In genomic region chr5:172453206-172453985, GRCh38 we compare ENCODE assay signal across 8 cellular contexts. TPM values are rescaled to one million over a fixed set of nuclear protein-coding genes. Genes with fewer than 3 reads are reported as not detected.
DNase-seq lines count a peak whose midpoint lies in the region; ATAC-seq lines count a peak whose summit lies in the region.

No MANE protein-coding gene starts in this region.

- peaks cover 17% of the 10 kb centered on the region for H3K4me1 Mint-ChIP-seq in activated CD4-positive, alpha-beta T cell treated with anti-CD3 and anti-CD28 coated beads for 36 hours

- peaks cover 23% of the 10 kb centered on the region for H3K27me3 Mint-ChIP-seq in activated CD4-positive, alpha-beta T cell treated with anti-CD3 and anti-CD28 coated beads for 36 hours

- H3K36me3 ChIP-seq in SJSA1 (peaks cover 24% of the 10 kb centered on the region), mucosa of stomach (ENCODE audit: control insufficient read depth, insufficient read depth, low read length) (no peaks in the 10 kb centered on the region)

- H3K9ac ChIP-seq in mucosa of stomach (ENCODE audit: low read length): peak overlapping the region; percentile 90

- H3K36me3 Mint-ChIP-seq in activated CD4-positive, alpha-beta T cell treated with anti-CD3 and anti-CD28 coated beads for 36 hours (ENCODE audit: low read depth): no peaks in the 10 kb centered on the region

- H3K27me3 ChIP-seq in SJSA1 (replicated peaks) (no peaks in the 10 kb centered on the region), mucosa of stomach (ENCODE audit: control insufficient read depth, insufficient read depth, low read length) (no peaks in the 10 kb centered on the region)

- no peak overlapping the region for H3K27ac Mint-ChIP-seq in activated CD4-positive, alpha-beta T cell treated with anti-CD3 and anti-CD28 coated beads for 36 hours

- H3K9me3 ChIP-seq in SJSA1 (replicated peaks) (no peaks in the 10 kb centered on the region), mucosa of stomach (ENCODE audit: control insufficient read depth, low read length) (no peaks in the 10 kb centered on the region)

- DNase-seq in activated CD4-positive, alpha-beta T cell treated with anti-CD3 and anti-CD28 coated beads for 36 hours: peak; percentile 18
- no peak for DNase-seq in activated CD4-positive, alpha-beta T cell treated with anti-CD3 and anti-CD28 coated beads, Interleukin-2, amount 50 U/mL, for 1 hour
- DNase-seq in SJSA1 (ENCODE audit: low read depth in 1 of 2, low spot score in 2 of 2) (peak in 1 of 2 experiments; percentile 86), epidermal melanocyte (ENCODE audit: insufficient read length, low spot score) (peak; percentile 41), NCI-H128 (lab: John Stamatoyannopoulos, UW; ENCODE audit: unreplicated experiment) (no peak)

- POLR2A ChIA-PET in activated CD4-positive, alpha-beta T cell treated with anti-CD3 and anti-CD28 coated beads for 36 hours (lab: Charles Lee): interaction anchor here (0.6 kb wide), 2 partner anchors 14 to 229 kb away, joined by 4 to 9 read pairs; no protein-coding TSS in a partner anchor

- H3K9me3 Mint-ChIP-seq in activated CD4-positive, alpha-beta T cell treated with anti-CD3 and anti-CD28 coated beads for 36 hours (ENCODE audit: low read depth): no peaks in the 10 kb centered on the region

- H3K4me1 ChIP-seq in SJSA1 (replicated peaks): peaks cover 55% of the 10 kb centered on the region
- peaks cover 32% of the 10 kb centered on the region for H3K4me1 ChIP-seq in mucosa of stomach (ENCODE audit: control insufficient read depth, insufficient read depth, low read length)

- intact Hi-C loops in activated CD4-positive, alpha-beta T cell treated with anti-CD3 and anti-CD28 coated beads for 36 hours (cut with DNase I, micrococcal nuclease): loop anchor here in 1 of 2 experiments (5.0 kb wide), 1 partner anchor 91 kb away; no protein-coding TSS in a partner anchor

- CTCF ChIA-PET in activated CD4-positive, alpha-beta T cell treated with anti-CD3 and anti-CD28 coated beads for 36 hours (lab: Charles Lee): interaction anchor here (0.6 to 5.0 kb wide), 9 partner anchors 8 to 814 kb away, joined by 3 to 47 read pairs (median 4); no protein-coding TSS in a partner anchor

- H3K4me3 Mint-ChIP-seq in activated CD4-positive, alpha-beta T cell treated with anti-CD3 and anti-CD28 coated beads for 36 hours: peak overlapping the region; percentile 56

- ATAC-seq in activated CD4-positive, alpha-beta T cell treated with anti-CD3 and anti-CD28 coated beads for 36 hours: no peak
- ATAC-seq in GM19467 (IDR thresholded peaks at IDR 0.05; ENCODE audit: unreplicated experiment): no peak
- no peak for ATAC-seq in GM19397 (IDR thresholded peaks at IDR 0.05; ENCODE audit: unreplicated experiment)

- H3K27ac ChIP-seq in SJSA1: peak overlapping the region; percentile 69

- H3K4me3 ChIP-seq in SJSA1: peak overlapping the region; percentile 91
- peak overlapping the region; percentile 76 for H3K4me3 ChIP-seq in mucosa of stomach (ENCODE audit: low read length)

RNA-seq across cellular contexts. Expression of gene SH3PXD2B, which starts 0.9 kb away (rescaled TPM):
- total RNA-seq in activated CD4-positive, alpha-beta T cell treated with anti-CD3 and anti-CD28 coated beads for 36 hours: 1 to 10 TPM; 1.3 to 1.8 TPM
- 23.2 and 32.3 TPM in 2 replicates for total RNA-seq in SJSA1 (2014; rRNA removed; shearing (Covaris generic))

Comparison
In these comparisons a context has a peak if more than half of its experiments do, and no peak if none do; other contexts are left out.
1. DNase-seq: peak in activated CD4-positive, alpha-beta T cell treated with anti-CD3 and anti-CD28 coated beads for 36 hours (single experiment) and epidermal melanocyte (single experiment); none in activated CD4-positive, alpha-beta T cell treated with anti-CD3 and anti-CD28 coated beads, Interleukin-2, amount 50 U/mL, for 1 hour (single experiment) and NCI-H128 (single experiment).